8 cellular contexts compared by ENCODE assay signal in the genomic region with DNA sequence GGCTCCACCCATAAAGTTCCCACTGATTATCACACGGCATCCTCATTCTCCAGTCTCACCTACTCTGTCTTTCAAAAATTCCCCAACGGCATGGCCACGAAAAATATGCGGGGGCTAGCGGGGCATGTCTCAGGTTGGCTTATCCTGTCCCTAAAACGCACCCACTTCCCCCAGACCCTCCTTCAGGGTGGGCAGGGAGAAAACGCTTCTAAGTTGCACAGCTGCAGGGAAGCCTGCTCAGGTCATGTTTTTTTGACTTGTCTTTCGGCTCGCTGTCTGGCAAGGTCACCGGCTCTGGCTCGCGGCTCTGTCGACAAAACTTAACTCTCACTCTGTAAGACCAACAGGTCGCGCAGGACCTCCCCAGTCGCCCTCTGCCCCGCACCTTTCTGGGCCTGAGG. TPM values are rescaled to one million over a fixed set of nuclear protein-coding genes. Genes with fewer than 3 reads are reported as not detected.
DNase-seq lines count a peak whose midpoint lies in the region; ATAC-seq and TF ChIP-seq lines count a peak whose summit lies in the region.

No MANE protein-coding gene starts in this region.

- no peak for TF ChIP-seq CTCF in AG10803 (conservative IDR thresholded peaks at IDR 0.05; ENCODE audit: low read length)
- TF ChIP-seq CTCF in chondrocyte (IDR thresholded peaks at IDR 0.05), result no peak
- no peak for TF ChIP-seq CTCF in nephron (IDR thresholded peaks at IDR 0.05; ENCODE audit: unreplicated experiment in 3 of 3)

- no peaks in the 10 kb centered on the region for H3K27me3 Mint-ChIP-seq in chondrocyte (ENCODE audit: low read depth)
- H3K27me3 Mint-ChIP-seq in nephron (ENCODE audit: low read depth), result peaks cover 9% of the 10 kb centered on the region

- H3K4me3 Mint-ChIP-seq in chondrocyte (ENCODE audit: unreplicated experiment) (peak overlapping the region; percentile 92), nephron (peak overlapping the region; percentile 90 to 99 (median 97))

- peaks cover 48% of the 10 kb centered on the region for H3K4me1 Mint-ChIP-seq in chondrocyte (ENCODE audit: low read depth)
- peaks cover 47% of the 10 kb centered on the region for H3K4me1 Mint-ChIP-seq in nephron

- DNase-seq in AG10803 (ENCODE audit: low read depth) (no peak), M059J (ENCODE audit: low read depth) (peak; percentile 48), chondrocyte (ENCODE audit: low spot score) (no peak), NCI-H1694 treated with DMSO at 0.1 percent for 48 hours (lab: John Stamatoyannopoulos, UW) (no peak), dedifferentiated amniotic fluid mesenchymal stem cell (ENCODE audit: extremely low spot score) (no peak), mesenteric fat pad (ENCODE audit: low spot score) (no peak)

- ATAC-seq in GM19397 (IDR thresholded peaks at IDR 0.05; ENCODE audit: unreplicated experiment), result peak; percentile 0

- peak overlapping the region; percentile 94 for H3K27ac Mint-ChIP-seq in chondrocyte (ENCODE audit: unreplicated experiment)
- peak overlapping the region; percentile 93 to 100 (median 98) for H3K27ac Mint-ChIP-seq in nephron

- peaks cover 16% of the 10 kb centered on the region for H3K36me3 Mint-ChIP-seq in chondrocyte (ENCODE audit: low read depth)
- peaks cover 18% of the 10 kb centered on the region for H3K36me3 Mint-ChIP-seq in nephron (ENCODE audit: low read depth)

- H3K4me3 ChIP-seq in AG10803 (ENCODE audit: low read length), result peak overlapping the region; percentile 91

- H3K9me3 Mint-ChIP-seq in chondrocyte (ENCODE audit: low read depth), result no peaks in the 10 kb centered on the region
- H3K9me3 Mint-ChIP-seq in nephron, result no peaks in the 10 kb centered on the region

RNA-seq across cellular contexts. Expression of a gene that starts 3.8 kb away (rescaled TPM):
- 25.8 and 43.3 TPM in 2 replicates for total RNA-seq in M059J (2014; rRNA removed; shearing (Covaris generic))
- total RNA-seq in chondrocyte (161 to 162 TPM (median 162 TPM) in 3 replicates), mesenteric fat pad (17.1 TPM)
